7 cellular contexts compared by ENCODE assay signal in genomic region chr6:154301-155092, GRCh38.
DNase-seq lines count a peak whose midpoint lies in the region; ATAC-seq and TF ChIP-seq lines count a peak whose summit lies in the region.
"Not testable (repeated sequence)": the region's sequence is repeated elsewhere in the genome, so short reads cannot be mapped to it uniquely, and the experiment has no call there.

No MANE protein-coding gene starts in this region.

- H2AK9ac ChIP-seq in IMR-90 (replicated peaks; ENCODE audit: low read depth, low read length, poor library complexity): not testable (repeated sequence)

- H2BK15ac ChIP-seq in IMR-90 (ENCODE audit: low read depth, low read length): not testable (repeated sequence)

- not testable (repeated sequence) for H4K20me1 ChIP-seq in IMR-90 (ENCODE audit: insufficient read depth, low read length)

- H3K27ac Mint-ChIP-seq in activated CD4-positive, alpha-beta memory T cell treated with anti-CD3 and anti-CD28 coated beads, Interleukin-2, amount 10 ng/mL, durations not matched to agents 7 days and 5 days: peak overlapping the region; percentile 17
- peak overlapping the region in 1 of 2 donors; percentile 25 for H3K27ac Mint-ChIP-seq in natural killer cell treated with Interleukin-12 subunit alpha and Interleukin-12 subunit beta and Interleukin-15 and Interleukin-18, amount 100 ng/mL, for 72 hours

- not testable (repeated sequence) for H2AK5ac ChIP-seq in IMR-90 (ENCODE audit: low read depth, low read length)

- not testable (repeated sequence) for BruUV-seq in IMR-90 (replicated peaks; lab: Mats Ljungman, UMichigan)

- not testable (repeated sequence) for H3K23ac ChIP-seq in IMR-90 (ENCODE audit: low read depth, low read length)

- TF ChIP-seq POLR2A in IMR-90 (IDR thresholded peaks at IDR 0.05; ENCODE audit: low read depth, low read length): not testable (repeated sequence)

- CTCF ChIA-PET in IMR-90 (lab: Yijun Ruan, JAX): not testable (repeated sequence)
- CTCF ChIA-PET in activated CD4-positive, alpha-beta memory T cell treated with anti-CD3 and anti-CD28 coated beads, Interleukin-2, amount 10 ng/mL, durations not matched to agents 7 days and 5 days (lab: Charles Lee): interaction anchor here (0.6 to 1.5 kb wide), 7 partner anchors 10 to 641 kb away, joined by 3 to 5 read pairs (median 3); no protein-coding TSS in a partner anchor

- H3K4ac ChIP-seq in IMR-90 (ENCODE audit: low read depth, low read length): not testable (repeated sequence)

- no CpG with 5 or more reads among the region's 9 CpGs for WGBS in IMR-90 (ENCODE audit: extremely low coverage in 2 of 2, insufficient read length in 1 of 2), 2 experiments

- H3K27me3 ChIP-seq in IMR-90 (ENCODE audit: control insufficient read depth, insufficient read depth, low read length): not testable (repeated sequence)

- H3K18ac ChIP-seq in IMR-90 (ENCODE audit: low read depth, low read length): not testable (repeated sequence)

- H3K4me2 ChIP-seq in IMR-90 (ENCODE audit: low read depth, low read length): not testable (repeated sequence)

- not testable (repeated sequence) for H3K56ac ChIP-seq in IMR-90 (ENCODE audit: extremely low read depth, insufficient read depth, low read length)

- not testable (repeated sequence) for H2BK5ac ChIP-seq in IMR-90 (ENCODE audit: low read depth, low read length, poor library complexity, severe bottlenecking)

- not testable (repeated sequence) for H3K79me1 ChIP-seq in IMR-90 (ENCODE audit: low read depth in 1 of 2, low read length in 2 of 2)

- H3K4me3 ChIP-seq in IMR-90 (ENCODE audit: insufficient read depth, low read depth, low read length); fibroblast of mammary gland (ENCODE audit: control insufficient read depth, low read depth, low read length): not testable (repeated sequence)

- not testable (repeated sequence) for H4K5ac ChIP-seq in IMR-90 (ENCODE audit: low read depth, low read length)

- POLR2A ChIA-PET in IMR-90 (lab: Charles Lee; ENCODE audit: unreplicated experiment): not testable (repeated sequence)
- POLR2A ChIA-PET in activated CD4-positive, alpha-beta memory T cell treated with anti-CD3 and anti-CD28 coated beads, Interleukin-2, amount 10 ng/mL, durations not matched to agents 7 days and 5 days (lab: Charles Lee): interaction anchor here (0.8 to 1.6 kb wide), 3 partner anchors 28 to 278 kb away, joined by 3 read pairs; no protein-coding TSS in a partner anchor

- in situ Hi-C loops in IMR-90 (cut with MboI; ENCODE audit: low sequenced_read_pairs): not testable (repeated sequence)

- TF ChIP-seq CTCF in IMR-90 (conservative IDR thresholded peaks at IDR 0.05; ENCODE audit: low read depth, low read length); fibroblast of mammary gland (conservative IDR thresholded peaks at IDR 0.05; ENCODE audit: control insufficient read depth, insufficient read depth, low read depth, low read length): not testable (repeated sequence)

- H3K4me1 ChIP-seq in IMR-90 (ENCODE audit: control insufficient read depth, insufficient read depth, low read length): not testable (repeated sequence)

- H2BK120ac ChIP-seq in IMR-90 (ENCODE audit: low read depth, low read length): not testable (repeated sequence)

- H3K27ac ChIP-seq in IMR-90 (ENCODE audit: insufficient read depth, low read length): not testable (repeated sequence)

- H4K8ac ChIP-seq in IMR-90 (ENCODE audit: low read depth in 2 of 2, low read length in 2 of 2): not testable (repeated sequence)

- H3K4me1 Mint-ChIP-seq in activated CD4-positive, alpha-beta memory T cell treated with anti-CD3 and anti-CD28 coated beads, Interleukin-2, amount 10 ng/mL, durations not matched to agents 7 days and 5 days: peaks cover 58% of the 10 kb centered on the region
- H3K4me1 Mint-ChIP-seq in natural killer cell treated with Interleukin-12 subunit alpha and Interleukin-12 subunit beta and Interleukin-15 and Interleukin-18, amount 100 ng/mL, for 72 hours (ENCODE audit: low read depth in 2 of 2): peaks cover 12 to 45% of the 10 kb centered on the region in 2 donors

- peaks cover 46% of the 10 kb centered on the region for H3K27me3 Mint-ChIP-seq in activated CD4-positive, alpha-beta memory T cell treated with anti-CD3 and anti-CD28 coated beads, Interleukin-2, amount 10 ng/mL, durations not matched to agents 7 days and 5 days
- H3K27me3 Mint-ChIP-seq in natural killer cell treated with Interleukin-12 subunit alpha and Interleukin-12 subunit beta and Interleukin-15 and Interleukin-18, amount 100 ng/mL, for 72 hours: peaks cover 36 to 41% of the 10 kb centered on the region in 2 donors

- not testable (repeated sequence) for H3K4me3 Mint-ChIP-seq in activated CD4-positive, alpha-beta memory T cell treated with anti-CD3 and anti-CD28 coated beads, Interleukin-2, amount 10 ng/mL, durations not matched to agents 7 days and 5 days
- peak overlapping the region; percentile 55 for H3K4me3 Mint-ChIP-seq in natural killer cell treated with Interleukin-12 subunit alpha and Interleukin-12 subunit beta and Interleukin-15 and Interleukin-18, amount 100 ng/mL, for 72 hours

- H3K9ac ChIP-seq in IMR-90 (ENCODE audit: low read depth, low read length): not testable (repeated sequence)

- dilution Hi-C loops in IMR-90 (cut with HindIII; ENCODE audit: low sequenced_read_pairs, unreplicated experiment): not testable (repeated sequence)

- not testable (repeated sequence) for H2BK20ac ChIP-seq in IMR-90 (ENCODE audit: low read depth, low read length)

- not testable (repeated sequence) for H3K9me1 ChIP-seq in IMR-90 (ENCODE audit: insufficient read depth, low read length)

- not testable (repeated sequence) for H3K36me3 Mint-ChIP-seq in activated CD4-positive, alpha-beta memory T cell treated with anti-CD3 and anti-CD28 coated beads, Interleukin-2, amount 10 ng/mL, durations not matched to agents 7 days and 5 days (ENCODE audit: low read depth); natural killer cell treated with Interleukin-12 subunit alpha and Interleukin-12 subunit beta and Interleukin-15 and Interleukin-18, amount 100 ng/mL, for 72 hours

- not testable (repeated sequence) for H3K36me3 ChIP-seq in IMR-90 (ENCODE audit: control insufficient read depth, insufficient read depth, low read length)

- H3K14ac ChIP-seq in IMR-90 (replicated peaks; ENCODE audit: low read depth, low read length): not testable (repeated sequence)

- TF ChIP-seq RAD21 in IMR-90 (IDR thresholded peaks at IDR 0.05; ENCODE audit: low read length): not testable (repeated sequence)

- DNase-seq in ELR (ENCODE audit: low read depth): peak; percentile 55
- peak; percentile 59 for DNase-seq in IMR-90
- peak; percentile 55 for DNase-seq in RKO (ENCODE audit: low spot score)
- peak; percentile 42 for DNase-seq in activated CD4-positive, alpha-beta memory T cell treated with anti-CD3 and anti-CD28 coated beads, Interleukin-2, amount 10 ng/mL, durations not matched to agents 7 days and 5 days
- DNase-seq in amniotic epithelial cell (ENCODE audit: low read depth): peak; percentile 68
- peak; percentile 78 for DNase-seq in fibroblast of mammary gland (ENCODE audit: low read depth)
- not testable (repeated sequence) for DNase-seq in natural killer cell treated with Interleukin-12 subunit alpha and Interleukin-12 subunit beta and Interleukin-15 and Interleukin-18, amount 100 ng/mL, for 72 hours (ENCODE audit: low spot score)

- H3K9me3 Mint-ChIP-seq in activated CD4-positive, alpha-beta memory T cell treated with anti-CD3 and anti-CD28 coated beads, Interleukin-2, amount 10 ng/mL, durations not matched to agents 7 days and 5 days; natural killer cell treated with Interleukin-12 subunit alpha and Interleukin-12 subunit beta and Interleukin-15 and Interleukin-18, amount 100 ng/mL, for 72 hours: not testable (repeated sequence)

- not testable (repeated sequence) for H3K9me3 ChIP-seq in IMR-90 (ENCODE audit: control insufficient read depth, insufficient read depth, low read length)

- H2AFZ ChIP-seq in IMR-90 (replicated peaks; ENCODE audit: low read length, poor library complexity): not testable (repeated sequence)

- ATAC-seq in IMR-90 (ENCODE audit: low read depth); natural killer cell treated with Interleukin-12 subunit alpha and Interleukin-12 subunit beta and Interleukin-15 and Interleukin-18, amount 100 ng/mL, for 72 hours: not testable (repeated sequence)

- intact Hi-C loops in IMR-90 (cut with micrococcal nuclease): not testable (repeated sequence)

- H4K91ac ChIP-seq in IMR-90 (ENCODE audit: insufficient read depth, low read depth, low read length): not testable (repeated sequence)
